In genomic region chr1:237525102-237525501, GRCh38 we compare ENCODE assay signal across 37 cellular contexts.
"Had no signal": no experiment of that assay in that cellular context is flagged by ENCODE, and none has a peak within 500 bp of the region (broad histone marks: within the 10 kb centered on the region; RNA-seq: fewer than 3 reads in every experiment).

No MANE protein-coding gene starts in this region.

- H3K27ac ChIP-seq: adrenal gland, ascending aorta, body of pancreas, brain microvascular endothelial cell, breast epithelium, cardiac muscle cell had no signal

- H3K9me3 ChIP-seq: adrenal gland, ascending aorta, body of pancreas had no signal

- H3K36me3 Mint-ChIP-seq: activated naive CD4-positive, alpha-beta T cell treated with anti-CD3 and anti-CD28 coated beads, Interleukin-2, amount 10 ng/mL, durations not matched to agents 7 days and 5 days; activated naive CD4-positive, alpha-beta T cell treated with anti-CD3 and anti-CD28 coated beads, Interleukin-2, amount 50 U/mL, for 24 hours; activated naive CD8-positive, alpha-beta T cell; activated naive CD8-positive, alpha-beta T cell treated with anti-CD3 and anti-CD28 coated beads for 36 hours; activated naive CD8-positive, alpha-beta T cell treated with anti-CD3 and anti-CD28 coated beads, Interleukin-2, amount 10 ng/mL, durations not matched to agents 7 days and 5 days; brain had no signal

- H3K27me3 Mint-ChIP-seq: activated naive CD4-positive, alpha-beta T cell treated with anti-CD3 and anti-CD28 coated beads, Interleukin-2, amount 10 ng/mL, durations not matched to agents 7 days and 5 days; activated naive CD8-positive, alpha-beta T cell treated with anti-CD3 and anti-CD28 coated beads, Interleukin-2, amount 10 ng/mL, durations not matched to agents 7 days and 5 days; brain; central memory CD8-positive, alpha-beta T cell had no signal

- H3K9me3 Mint-ChIP-seq: activated naive CD4-positive, alpha-beta T cell treated with anti-CD3 and anti-CD28 coated beads, Interleukin-2, amount 10 ng/mL, durations not matched to agents 7 days and 5 days; activated naive CD8-positive, alpha-beta T cell treated with anti-CD3 and anti-CD28 coated beads for 36 hours; activated naive CD8-positive, alpha-beta T cell treated with anti-CD3 and anti-CD28 coated beads, Interleukin-2, amount 10 ng/mL, durations not matched to agents 7 days and 5 days; activated naive CD8-positive, alpha-beta T cell treated with anti-CD3 and anti-CD28 coated beads, Interleukin-2, amount 50 U/mL, for 24 hours; activated T-helper 1 cell treated with anti-CD3 and anti-CD28 coated beads, Interleukin-12 subunit alpha, Interleukin-12 subunit beta, Interleukin-2, Interleukin-4 antibody, amounts not matched to agents 30 ng/mL and 10 ng/mL and 1 ng/mL, durations not matched to agents 14 hours and 24 hours and 36 hours; activated T-helper 2 cell treated with anti-CD3 and anti-CD28 coated beads, Interferon-gamma antibody, Interleukin-2, Interleukin-4, amounts not matched to agents 10 μg/mL and 5 μg/mL and 100 μg/mL, durations not matched to agents 14 hours and 24 hours and 36 hours; central memory CD8-positive, alpha-beta T cell had no signal

- DNase-seq: activated effector memory CD4-positive, alpha-beta T cell treated with anti-CD3 and anti-CD28 coated beads, Interleukin-2, amount 50 U/mL, for 16 hours; activated effector memory CD4-positive, alpha-beta T cell treated with Interleukin-2 at 50 U/mL for 16 hours; activated gamma-delta T cell; activated gamma-delta T cell treated with Interleukin-2 at 50 U/mL for 16 hours; activated naive CD4-positive, alpha-beta T cell; activated naive CD4-positive, alpha-beta T cell treated with anti-CD3 and anti-CD28 coated beads for 36 hours; activated naive CD4-positive, alpha-beta T cell treated with anti-CD3 and anti-CD28 coated beads, Interleukin-2, amount 10 ng/mL, durations not matched to agents 7 days and 5 days; activated naive CD4-positive, alpha-beta T cell treated with anti-CD3 and anti-CD28 coated beads, Interleukin-2, amount 50 U/mL, for 16 hours; activated naive CD4-positive, alpha-beta T cell treated with Interleukin-2 at 50 U/mL for 16 hours; activated naive CD8-positive, alpha-beta T cell treated with anti-CD3 and anti-CD28 coated beads for 36 hours; activated naive CD8-positive, alpha-beta T cell treated with anti-CD3 and anti-CD28 coated beads, Interleukin-2, amount 10 ng/mL, durations not matched to agents 7 days and 5 days; activated naive CD8-positive, alpha-beta T cell treated with anti-CD3 and anti-CD28 coated beads, Interleukin-2, amount 50 U/mL, for 24 hours; activated T-cell treated with anti-CD3 and anti-CD28 coated beads, Interleukin-2, amount 50 U/mL, for 24 hours; activated T-cell treated with anti-CD3 and anti-CD28 coated beads, Interleukin-2, amount 50 U/mL, for 4 hours; activated T-cell treated with anti-CD3 and anti-CD28 coated beads, Interleukin-2, amount 50 U/mL, for 48 hours; activated T-cell treated with anti-CD3 and anti-CD28 coated beads, Interleukin-2, amount 50 U/mL, for 72 hours; adrenal gland; amniotic stem cell; amygdala; anterior cingulate cortex; aorta; body of pancreas; brain microvascular endothelial cell; caudate nucleus; central memory CD4-positive, alpha-beta T cell; cerebellar nuclear complex had no signal

- H3K4me1 Mint-ChIP-seq: activated naive CD4-positive, alpha-beta T cell treated with anti-CD3 and anti-CD28 coated beads, Interleukin-2, amount 10 ng/mL, durations not matched to agents 7 days and 5 days; activated naive CD4-positive, alpha-beta T cell treated with anti-CD3 and anti-CD28 coated beads, Interleukin-2, amount 50 U/mL, for 24 hours; activated naive CD8-positive, alpha-beta T cell treated with anti-CD3 and anti-CD28 coated beads for 36 hours; activated naive CD8-positive, alpha-beta T cell treated with anti-CD3 and anti-CD28 coated beads, Interleukin-2, amount 10 ng/mL, durations not matched to agents 7 days and 5 days; activated naive CD8-positive, alpha-beta T cell treated with anti-CD3 and anti-CD28 coated beads, Interleukin-2, amount 50 U/mL, for 24 hours; activated T-helper 17 cell treated with anti-CD3 and anti-CD28 coated beads, Interleukin-2, amount 50 U/mL, for 72 hours; brain; central memory CD8-positive, alpha-beta T cell had no signal

- H3K4me3 Mint-ChIP-seq: activated naive CD4-positive, alpha-beta T cell treated with anti-CD3 and anti-CD28 coated beads for 36 hours; activated naive CD4-positive, alpha-beta T cell treated with anti-CD3 and anti-CD28 coated beads, Interleukin-2, amount 10 ng/mL, durations not matched to agents 7 days and 5 days; activated naive CD4-positive, alpha-beta T cell treated with anti-CD3 and anti-CD28 coated beads, Interleukin-2, amount 50 U/mL, for 24 hours; activated naive CD8-positive, alpha-beta T cell; activated naive CD8-positive, alpha-beta T cell treated with anti-CD3 and anti-CD28 coated beads for 36 hours; activated naive CD8-positive, alpha-beta T cell treated with anti-CD3 and anti-CD28 coated beads, Interleukin-2, amount 10 ng/mL, durations not matched to agents 7 days and 5 days; activated naive CD8-positive, alpha-beta T cell treated with anti-CD3 and anti-CD28 coated beads, Interleukin-2, amount 50 U/mL, for 24 hours; activated T-cell treated with anti-CD3 and anti-CD28 coated beads, Interleukin-2, amount 50 U/mL, for 24 hours; activated T-cell treated with anti-CD3 and anti-CD28 coated beads, Interleukin-2, amount 50 U/mL, for 4 hours; activated T-cell treated with anti-CD3 and anti-CD28 coated beads, Interleukin-2, amount 50 U/mL, for 72 hours; activated T-helper 1 cell treated with anti-CD3 and anti-CD28 coated beads, Interleukin-12 subunit alpha, Interleukin-12 subunit beta, Interleukin-2, Interleukin-4 antibody, amounts not matched to agents 30 ng/mL and 10 ng/mL and 1 ng/mL, durations not matched to agents 14 hours and 24 hours and 36 hours; activated T-helper 17 cell treated with anti-CD3 and anti-CD28 coated beads, Interleukin-2, amount 50 U/mL, for 72 hours; brain; central memory CD8-positive, alpha-beta T cell had no signal

- H3K36me3 ChIP-seq: adrenal gland, brain microvascular endothelial cell, breast epithelium had no signal

- H3K4me3 ChIP-seq: adrenal gland, ascending aorta, body of pancreas, breast epithelium, cardiac muscle cell had no signal

- H3K27ac Mint-ChIP-seq: activated naive CD4-positive, alpha-beta T cell treated with anti-CD3 and anti-CD28 coated beads for 36 hours; activated naive CD4-positive, alpha-beta T cell treated with anti-CD3 and anti-CD28 coated beads, Interleukin-2, amount 10 ng/mL, durations not matched to agents 7 days and 5 days; activated naive CD4-positive, alpha-beta T cell treated with anti-CD3 and anti-CD28 coated beads, Interleukin-2, amount 50 U/mL, for 24 hours; activated naive CD4-positive, alpha-beta T cell treated with anti-CD3 and anti-CD28 coated beads, Interleukin-2, amount 50 U/mL, for 72 hours; activated naive CD8-positive, alpha-beta T cell; activated naive CD8-positive, alpha-beta T cell treated with anti-CD3 and anti-CD28 coated beads for 36 hours; activated naive CD8-positive, alpha-beta T cell treated with anti-CD3 and anti-CD28 coated beads, Interleukin-2, amount 10 ng/mL, durations not matched to agents 7 days and 5 days; activated naive CD8-positive, alpha-beta T cell treated with anti-CD3 and anti-CD28 coated beads, Interleukin-2, amount 50 U/mL, for 24 hours; activated T-cell treated with anti-CD3 and anti-CD28 coated beads, Interleukin-2, amount 50 U/mL, for 24 hours; activated T-cell treated with anti-CD3 and anti-CD28 coated beads, Interleukin-2, amount 50 U/mL, for 72 hours; activated T-helper 1 cell treated with anti-CD3 and anti-CD28 coated beads, Interleukin-12 subunit alpha, Interleukin-12 subunit beta, Interleukin-2, Interleukin-4 antibody, amounts not matched to agents 30 ng/mL and 10 ng/mL and 1 ng/mL, durations not matched to agents 14 hours and 24 hours and 36 hours; activated T-helper 17 cell treated with anti-CD3 and anti-CD28 coated beads, Interleukin-2, amount 50 U/mL, for 72 hours; activated T-helper 2 cell treated with anti-CD3 and anti-CD28 coated beads, Interferon-gamma antibody, Interleukin-2, Interleukin-4, amounts not matched to agents 10 μg/mL and 5 μg/mL and 100 μg/mL, durations not matched to agents 14 hours and 24 hours and 36 hours; brain had no signal

- H3K4me1 ChIP-seq: adrenal gland, ascending aorta, body of pancreas, breast epithelium had no signal
